In the genomic region with DNA sequence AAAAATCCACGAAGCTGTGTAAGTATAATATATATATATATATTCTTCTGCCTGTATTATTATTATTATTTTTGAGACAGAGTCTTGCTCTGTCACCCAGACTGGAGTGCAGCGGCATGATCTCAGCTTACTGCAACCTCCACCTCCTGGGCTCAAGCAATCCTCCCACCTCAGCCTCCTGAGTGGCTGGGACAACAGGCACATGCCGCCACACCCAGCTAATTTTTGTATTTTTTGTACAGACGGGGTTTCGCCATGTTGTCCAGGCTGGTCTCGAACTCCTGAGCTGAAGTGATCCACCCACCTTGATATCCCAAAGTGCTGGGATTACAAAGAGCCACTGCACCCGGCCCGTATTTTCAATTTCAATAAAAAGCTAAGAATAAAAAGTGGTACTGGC, we compare ENCODE assay signal across 9 cellular contexts. TPM values are rescaled to one million over a fixed set of nuclear protein-coding genes. Genes with fewer than 3 reads are reported as not detected.
A peak's percentile ranks its signal among the peaks of the same experiment; 100 is the strongest.
DNase-seq lines count a peak whose midpoint lies in the region; FAIRE-seq and TF ChIP-seq lines count a peak whose summit lies in the region.
"Not testable (repeated sequence)": the region's sequence is repeated elsewhere in the genome, so short reads cannot be mapped to it uniquely, and the experiment has no call there.
"Had no signal": no experiment of that assay in that cellular context is flagged by ENCODE, and none has a peak within 500 bp of the region (broad histone marks: within the 10 kb centered on the region; RNA-seq: fewer than 3 reads in every experiment).

No MANE protein-coding gene starts in this region.

- H3K56ac ChIP-seq in H1 (replicated peaks; ENCODE audit: insufficient read length, low read depth, low read length) = not testable (repeated sequence)

- not testable (repeated sequence) for H2BK15ac ChIP-seq in H1 (ENCODE audit: low read length)

- H3K14ac ChIP-seq in H1 (ENCODE audit: insufficient read length) = not testable (repeated sequence)

- not testable (repeated sequence) for H3K27ac ChIP-seq in HUES64 (ENCODE audit: low read depth, low read length); H1 (ENCODE audit: low read depth, low read length); neural progenitor cell
- H3K27ac ChIP-seq in adipose tissue (ENCODE audit: low read depth, low read length) (peak overlapping the region; percentile 5), stomach smooth muscle (ENCODE audit: low read length) (peak overlapping the region; percentile 90)

- peaks cover 24% of the 10 kb centered on the region for H3K4me1 Mint-ChIP-seq in T-helper 2 cell treated with Interferon-gamma antibody and Interleukin-4, amounts not matched to agents 5 μg/mL and 100 μg/mL, for 36 hours (ENCODE audit: low read depth)
- H3K4me1 Mint-ChIP-seq in immature natural killer cell (peaks cover 58 to 60% of the 10 kb centered on the region in 2 donors), neural progenitor cell (peaks cover 33% of the 10 kb centered on the region)

- WGBS in HUES64 = 92% methylated on average over 7 of the region's 8 CpGs
- 40 to 56% (median 50%) methylated on average over 8 of the region's 8 CpGs for WGBS in adipose tissue, 3 donors
- 93% methylated on average over 8 of the region's 8 CpGs; no CpG with 5 or more reads in 1 of the 2 experiments for WGBS in H1 (ENCODE audit: extremely low coverage in 1 of 2, insufficient coverage in 1 of 2, insufficient read length in 1 of 2, insufficient replicate concordance in 2 of 2, low coverage in 1 of 2, low lambda C conversion rate in 2 of 2, missing lambda C conversion rate in 1 of 2), 2 experiments

- not testable (repeated sequence) for H4K91ac ChIP-seq in H1 (replicated peaks; ENCODE audit: insufficient read length, low read length)

- H3K9ac ChIP-seq in HUES64 (ENCODE audit: low read depth, low read length) = 0 out of 2 replicates have a peak overlapping the region, but pooled peaks have one; percentile 91
- H3K9ac ChIP-seq in H1 (replicated peaks in 1 of 4; ENCODE audit: extremely low read depth in 1 of 4, low read depth in 3 of 4, low read length in 3 of 4); neural progenitor cell: not testable (repeated sequence)
- H3K9ac ChIP-seq in stomach smooth muscle (ENCODE audit: low read length in 2 of 2) = peak overlapping the region; percentile 89 to 93

- H3K27me3 ChIP-seq in BJ (ENCODE audit: control insufficient read depth, insufficient read depth, low read length); HUES64 (ENCODE audit: insufficient read depth, low read length); H1 (replicated peaks in 1 of 4; ENCODE audit: control insufficient read depth in 3 of 4, extremely low read depth in 1 of 4, insufficient read depth in 3 of 4, low read length in 3 of 4); stomach smooth muscle (ENCODE audit: control insufficient read depth in 1 of 2, insufficient read depth in 2 of 2, low read length in 2 of 2): not testable (repeated sequence)
- H3K27me3 ChIP-seq in neural progenitor cell = peaks cover 23% of the 10 kb centered on the region

- H3K23ac ChIP-seq in H1 (ENCODE audit: insufficient read length) = not testable (repeated sequence)

- peak overlapping the region; percentile 98 for H3K27ac Mint-ChIP-seq in T-helper 2 cell treated with Interferon-gamma antibody and Interleukin-4, amounts not matched to agents 5 μg/mL and 100 μg/mL, for 36 hours
- H3K27ac Mint-ChIP-seq in immature natural killer cell = peak overlapping the region; percentile 87 to 95 (median 93)
- H3K27ac Mint-ChIP-seq in neural progenitor cell = not testable (repeated sequence)

- TF ChIP-seq CTCF in BJ (IDR thresholded peaks at IDR 0.05; ENCODE audit: insufficient read depth, low read depth, low read length); H1 (IDR thresholded peaks at IDR 0.05; ENCODE audit: control extremely low read depth in 1 of 3, insufficient read depth in 1 of 3, low read depth in 1 of 3, low read length in 3 of 3); neural progenitor cell (IDR thresholded peaks at IDR 0.05): not testable (repeated sequence)

- DNase-seq in BJ (ENCODE audit: low read depth); T-helper 2 cell treated with Interferon-gamma antibody and Interleukin-4, amounts not matched to agents 5 μg/mL and 100 μg/mL, for 36 hours (ENCODE audit: low spot score); H1 (ENCODE audit: low read depth in 1 of 2, low spot score in 2 of 2); immature natural killer cell; neural progenitor cell (ENCODE audit: low spot score): not testable (repeated sequence)

- not testable (repeated sequence) for H4K5ac ChIP-seq in H1 (ENCODE audit: insufficient read length, low read depth, low read length)

- not testable (repeated sequence) for H2BK12ac ChIP-seq in H1 (ENCODE audit: low read depth, low read length)

- TF ChIP-seq RAD21 in H1 (IDR thresholded peaks at IDR 0.05 in 1 of 2, conservative IDR thresholded peaks at IDR 0.05 in 1 of 2; ENCODE audit: low read depth in 2 of 2, low read length in 2 of 2) = not testable (repeated sequence)

- POLR2A ChIA-PET in BJ (lab: Charles Lee) = not testable (repeated sequence)
- POLR2A ChIA-PET in H1 (lab: Charles Lee; ENCODE audit: partially characterized antibody) = interaction anchor here (5.4 to 10.8 kb wide), 4 partner anchors 10 to 46 kb away, joined by 46 to 196 read pairs (median 120); a partner anchor contains a TSS

- H3K79me2 ChIP-seq in H1 (ENCODE audit: control insufficient read depth in 1 of 2, insufficient read depth in 2 of 2, low read length in 2 of 2) (peaks cover 22 to 55% of the 10 kb centered on the region in 2 experiments; a peak in 3 of 4 replicates), neural progenitor cell (ENCODE audit: low read depth) (peaks cover 43% of the 10 kb centered on the region)

- H2BK20ac ChIP-seq in H1 (ENCODE audit: low read length) = not testable (repeated sequence)

- H2BK5ac ChIP-seq in H1 (ENCODE audit: low read depth, low read length) = not testable (repeated sequence)

- H4K20me1 ChIP-seq in H1 (replicated peaks in 1 of 2; ENCODE audit: control insufficient read depth in 1 of 2, insufficient read depth in 2 of 2, low read length in 2 of 2) (peaks cover 27 to 38% of the 10 kb centered on the region in 2 experiments), neural progenitor cell (ENCODE audit: low read depth) (peaks cover 38% of the 10 kb centered on the region)

- H3K36me3 ChIP-seq in BJ (ENCODE audit: control insufficient read depth, insufficient read depth, low read length) = peaks cover 37% of the 10 kb centered on the region
- H3K36me3 ChIP-seq in HUES64 (ENCODE audit: insufficient read depth, low read length) = peaks cover 44% of the 10 kb centered on the region
- peaks cover 10 to 29% (median 26%) of the 10 kb centered on the region in 4 experiments; a peak in 7 of 8 replicates for H3K36me3 ChIP-seq in H1 (ENCODE audit: control insufficient read depth in 2 of 4, insufficient read depth in 4 of 4, low read length in 3 of 4)
- not testable (repeated sequence) for H3K36me3 ChIP-seq in neural progenitor cell
- H3K36me3 ChIP-seq in stomach smooth muscle (ENCODE audit: control insufficient read depth in 2 of 2, insufficient read depth in 2 of 2, low read length in 2 of 2) = peaks cover 27 to 33% of the 10 kb centered on the region in 2 donors

- not testable (repeated sequence) for FAIRE-seq in H1 (lab: Jason Lieb, UNC)

- H3K27me3 Mint-ChIP-seq in T-helper 2 cell treated with Interferon-gamma antibody and Interleukin-4, amounts not matched to agents 5 μg/mL and 100 μg/mL, for 36 hours (ENCODE audit: low read depth); neural progenitor cell (ENCODE audit: insufficient read depth, low read depth): not testable (repeated sequence)
- H3K27me3 Mint-ChIP-seq in immature natural killer cell (ENCODE audit: low read depth in 3 of 3) = peaks cover 1 to 19% (median 3%) of the 10 kb centered on the region in 3 donors

- not testable (repeated sequence) for H3K9me3 ChIP-seq in HUES64 (ENCODE audit: insufficient read depth, low read depth, low read length); H1 (ENCODE audit: insufficient read depth in 2 of 2, low read depth in 1 of 2, low read length in 1 of 2); neural progenitor cell (ENCODE audit: low read depth); stomach smooth muscle (ENCODE audit: control insufficient read depth in 2 of 2, low read length in 2 of 2)

- H3K79me1 ChIP-seq in H1 (ENCODE audit: low read depth, low read length) = peaks cover 21% of the 10 kb centered on the region

- not testable (repeated sequence) for H2AK5ac ChIP-seq in H1 (ENCODE audit: low read depth, low read length)

- not testable (repeated sequence) for H3K4ac ChIP-seq in H1 (replicated peaks; ENCODE audit: insufficient read length, low read depth, low read length)

- CTCF ChIA-PET in BJ (lab: Yijun Ruan, JAX) = interaction anchor here (0.8 to 5.6 kb wide), 2 partner anchors 24 to 46 kb away, joined by 3 to 29 read pairs; a partner anchor contains a TSS
- CTCF ChIA-PET in H1 (lab: Charles Lee; ENCODE audit: partially characterized antibody) = interaction anchor here (0.7 to 3.3 kb wide), 12 partner anchors 10 to 77 kb away, joined by 3 to 16 read pairs (median 4); a partner anchor contains a TSS

- H3F3A ChIP-seq in neural progenitor cell (ENCODE audit: low read depth) = peaks cover 41% of the 10 kb centered on the region

- not testable (repeated sequence) for H3K9me3 Mint-ChIP-seq in T-helper 2 cell treated with Interferon-gamma antibody and Interleukin-4, amounts not matched to agents 5 μg/mL and 100 μg/mL, for 36 hours; immature natural killer cell; neural progenitor cell

- H3K4me3 ChIP-seq in BJ (ENCODE audit: low read depth, low read length) (peak overlapping the region; percentile 97), HUES64 (ENCODE audit: low read length) (peak overlapping the region; percentile 97), H1 (ENCODE audit: extremely low read depth in 1 of 4, insufficient read depth in 2 of 4, low read depth in 3 of 4, low read length in 4 of 4) (peak overlapping the region; percentile 75 to 92 (median 86); a peak in 4 of 8 replicates), neural progenitor cell (peak overlapping the region; percentile 65), stomach smooth muscle (ENCODE audit: low read length in 2 of 2) (peak overlapping the region; percentile 95 to 99)

- H3K4me2 ChIP-seq in H1 (ENCODE audit: insufficient read depth in 1 of 2, low read depth in 2 of 2, low read length in 2 of 2) (peak overlapping the region; percentile 91 to 94), neural progenitor cell (peak overlapping the region; percentile 99)

- not testable (repeated sequence) for TF ChIP-seq EP300 in H1 (IDR thresholded peaks at IDR 0.05; ENCODE audit: borderline replicate concordance in 1 of 2, low read depth in 2 of 2, low read length in 2 of 2)

- not testable (repeated sequence) for H2BK120ac ChIP-seq in H1 (replicated peaks; ENCODE audit: low read depth, low read length)

- not testable (repeated sequence) for H2AFZ ChIP-seq in H1 (ENCODE audit: low read length); neural progenitor cell (replicated peaks)

- H3K18ac ChIP-seq in H1 (ENCODE audit: extremely low read depth, low read length) = not testable (repeated sequence)

- peaks cover 30% of the 10 kb centered on the region for H3K36me3 Mint-ChIP-seq in T-helper 2 cell treated with Interferon-gamma antibody and Interleukin-4, amounts not matched to agents 5 μg/mL and 100 μg/mL, for 36 hours (ENCODE audit: low read depth)
- peaks cover 0 to 17% (median 0%) of the 10 kb centered on the region in 3 donors for H3K36me3 Mint-ChIP-seq in immature natural killer cell
- H3K36me3 Mint-ChIP-seq in neural progenitor cell = not testable (repeated sequence)

- H3K4me1 ChIP-seq in HUES64 (ENCODE audit: insufficient read depth, low read length) (peaks cover 22% of the 10 kb centered on the region; the same call in 1 of the 2 replicates), H1 (replicated peaks in 1 of 4; ENCODE audit: control insufficient read depth in 3 of 4, insufficient read depth in 4 of 4, low read length in 3 of 4) (peaks cover 2 to 13% (median 9%) of the 10 kb centered on the region in 4 experiments), neural progenitor cell (peaks cover 33% of the 10 kb centered on the region), stomach smooth muscle (ENCODE audit: control insufficient read depth, insufficient read depth, low read length) (peaks cover 72% of the 10 kb centered on the region)

- H3K23me2 ChIP-seq in H1 (ENCODE audit: low read depth, low read length) = peaks cover 18% of the 10 kb centered on the region

- peak overlapping the region; percentile 98 for H3K4me3 Mint-ChIP-seq in T-helper 2 cell treated with Interferon-gamma antibody and Interleukin-4, amounts not matched to agents 5 μg/mL and 100 μg/mL, for 36 hours
- H3K4me3 Mint-ChIP-seq in immature natural killer cell = peak overlapping the region; percentile 85 to 98 (median 96)
- peak overlapping the region; percentile 96 for H3K4me3 Mint-ChIP-seq in neural progenitor cell

- H4K8ac ChIP-seq in H1 (ENCODE audit: extremely low read depth, insufficient read depth, low read length) = not testable (repeated sequence)

- not testable (repeated sequence) for TF ChIP-seq POLR2A in H1 (IDR thresholded peaks at IDR 0.05; ENCODE audit: control extremely low read depth in 1 of 2, low read depth in 2 of 2, low read length in 2 of 2)

RNA-seq across cellular contexts. Expression of a gene that starts 2.7 kb away (rescaled TPM):
- polyA plus RNA-seq in BJ (2011; rRNA removed) = 8.5 and 19.2 TPM in 2 replicates
- polyA minus RNA-seq in BJ (2011; rRNA and poly(A)+ RNA removed) = 12.9 and 13.2 TPM in 2 replicates
- 12.7 TPM for polyA plus RNA-seq in HUES64 (2013, experiment 1 of 2)
- polyA plus RNA-seq in HUES64 (2013, experiment 2 of 2) = 10.0 TPM
- polyA plus RNA-seq in adipose tissue = 10 to 100 TPM; 14.5 to 39.0 (median 30.2) TPM
- total RNA-seq in H1 (2021; fragmentation: NEBNext Ultra II Directional; extraction: Animal tissue kit (Norgen Biotek cat#: 25700)) = 22.1 and 22.3 TPM in 2 replicates
- polyA plus RNA-seq in H1 (2011; rRNA removed) = 11.9 and 25.4 TPM in 2 replicates
- polyA plus RNA-seq in H1 (2011; cell fraction: cytosol; rRNA removed) = 13.0 TPM
- polyA plus RNA-seq in H1 (2011; cell fraction: nucleus; rRNA removed) = 25.4 TPM
- 13.8 to 19.3 TPM (median 17.5 TPM) in 4 replicates for polyA plus RNA-seq in H1 (2012, experiment 1 of 2)
- polyA plus RNA-seq in H1 (2012, experiment 2 of 2) = 17.9 TPM
- 10.0 TPM for polyA plus RNA-seq in H1 (2013, experiment 1 of 2)
- polyA plus RNA-seq in H1 (2013, experiment 2 of 2) = 8.5 TPM
- 20.1 and 27.9 TPM in 2 replicates for polyA minus RNA-seq in H1 (2011; rRNA and poly(A)+ RNA removed)
- 30.3 TPM for polyA minus RNA-seq in H1 (2011; cell fraction: cytosol; rRNA and poly(A)+ RNA removed)
- polyA minus RNA-seq in H1 (2011; cell fraction: nucleus; rRNA and poly(A)+ RNA removed) = 34.4 TPM
- 10 to 100 TPM in 1 of 3 donors, 1 to 10 TPM in 2; 7.6 to 19.7 (median 9.2) TPM for polyA plus RNA-seq in immature natural killer cell
- 4.8 and 7.2 TPM in 2 replicates for total RNA-seq in neural progenitor cell (ENCODE audit: low replicate concordance)

RNA-seq across cellular contexts. Expression of a gene that starts 13.5 kb away (rescaled TPM):
- 7.9 and 9.4 TPM in 2 replicates for polyA plus RNA-seq in BJ (2011; rRNA removed)
- polyA minus RNA-seq in BJ (2011; rRNA and poly(A)+ RNA removed) = 6.5 and 10.2 TPM in 2 replicates
- polyA plus RNA-seq in HUES64 (2013, experiment 1 of 2) = 22.4 TPM
- 25.9 TPM for polyA plus RNA-seq in HUES64 (2013, experiment 2 of 2)
- 10 to 100 TPM in 2 of 3 donors, 1 to 10 TPM in 1; 5.2 to 13.3 (median 11.1) TPM for polyA plus RNA-seq in adipose tissue
- 38.7 and 39.6 TPM in 2 replicates for total RNA-seq in H1 (2021; fragmentation: NEBNext Ultra II Directional; extraction: Animal tissue kit (Norgen Biotek cat#: 25700))
- polyA plus RNA-seq in H1 (2011; rRNA removed) = 11.7 and 16.5 TPM in 2 replicates
- polyA plus RNA-seq in H1 (2011; cell fraction: cytosol; rRNA removed) = 10.7 TPM
- 14.8 TPM for polyA plus RNA-seq in H1 (2011; cell fraction: nucleus; rRNA removed)
- polyA plus RNA-seq in H1 (2012, experiment 1 of 2) = 28.4 to 32.4 TPM (median 30.4 TPM) in 4 replicates
- 29.9 TPM for polyA plus RNA-seq in H1 (2012, experiment 2 of 2)
- polyA plus RNA-seq in H1 (2013, experiment 1 of 2) = 19.5 TPM
- 23.7 TPM for polyA plus RNA-seq in H1 (2013, experiment 2 of 2)
- polyA minus RNA-seq in H1 (2011; rRNA and poly(A)+ RNA removed) = 11.3 and 16.2 TPM in 2 replicates
- polyA minus RNA-seq in H1 (2011; cell fraction: cytosol; rRNA and poly(A)+ RNA removed) = 10.7 TPM
- polyA minus RNA-seq in H1 (2011; cell fraction: nucleus; rRNA and poly(A)+ RNA removed) = 7.1 TPM
- 1 to 10 TPM; 1.2 to 5.7 (median 2.9) TPM for polyA plus RNA-seq in immature natural killer cell
- 32.0 and 35.6 TPM in 2 replicates for total RNA-seq in neural progenitor cell (ENCODE audit: low replicate concordance)

RNA-seq across cellular contexts. Expression of a gene that starts 20.2 kb away (rescaled TPM):
- polyA plus RNA-seq in BJ (2011; rRNA removed) (7.8 and 14.0 TPM in 2 replicates), adipose tissue (10 to 100 TPM; 19.0 to 31.4 (median 19.3) TPM), H1 (2011; rRNA removed) (28.8 and 35.7 TPM in 2 replicates), immature natural killer cell (10 to 100 TPM in 2 of 3 donors, 1 to 10 TPM in 1; 8.3 to 25.9 (median 20.9) TPM)
- 16.3 and 26.4 TPM in 2 replicates for polyA minus RNA-seq in BJ (2011; rRNA and poly(A)+ RNA removed)
- polyA plus RNA-seq in HUES64 (2013, experiment 1 of 2) = 16.3 TPM
- polyA plus RNA-seq in HUES64 (2013, experiment 2 of 2) = 12.2 TPM
- 21.4 and 28.2 TPM in 2 replicates for total RNA-seq in H1 (2021; fragmentation: NEBNext Ultra II Directional; extraction: Animal tissue kit (Norgen Biotek cat#: 25700))
- polyA plus RNA-seq in H1 (2011; cell fraction: cytosol; rRNA removed) = 27.3 TPM
- polyA plus RNA-seq in H1 (2011; cell fraction: nucleus; rRNA removed) = 58.6 TPM
- 21.0 to 37.0 TPM (median 31.1 TPM) in 4 replicates for polyA plus RNA-seq in H1 (2012, experiment 1 of 2)
- polyA plus RNA-seq in H1 (2012, experiment 2 of 2) = 17.9 TPM
- polyA plus RNA-seq in H1 (2013, experiment 1 of 2) = 21.5 TPM
- 18.8 TPM for polyA plus RNA-seq in H1 (2013, experiment 2 of 2)
- polyA minus RNA-seq in H1 (2011; rRNA and poly(A)+ RNA removed) = 15.0 and 17.6 TPM in 2 replicates
- 27.2 TPM for polyA minus RNA-seq in H1 (2011; cell fraction: cytosol; rRNA and poly(A)+ RNA removed)
- polyA minus RNA-seq in H1 (2011; cell fraction: nucleus; rRNA and poly(A)+ RNA removed) = 23.3 TPM
- total RNA-seq in neural progenitor cell (ENCODE audit: low replicate concordance) = 18.3 and 28.3 TPM in 2 replicates

RNA-seq across cellular contexts. Expression of a gene that starts 24.7 kb away (rescaled TPM):
- polyA plus RNA-seq in BJ (2011; rRNA removed) (8.6 and 12.5 TPM in 2 replicates), adipose tissue (10 to 100 TPM; 17.8 to 20.8 (median 20.1) TPM), H1 (2011; rRNA removed) (8.2 and 12.9 TPM in 2 replicates), immature natural killer cell (10 to 100 TPM; 19.4 to 28.4 (median 28.0) TPM)
- polyA minus RNA-seq in BJ (2011; rRNA and poly(A)+ RNA removed) = 5.8 and 13.6 TPM in 2 replicates
- 12.7 TPM for polyA plus RNA-seq in HUES64 (2013, experiment 1 of 2)
- polyA plus RNA-seq in HUES64 (2013, experiment 2 of 2) = 13.1 TPM
- 12.4 and 15.3 TPM in 2 replicates for total RNA-seq in H1 (2021; fragmentation: NEBNext Ultra II Directional; extraction: Animal tissue kit (Norgen Biotek cat#: 25700))
- 12.1 TPM for polyA plus RNA-seq in H1 (2011; cell fraction: cytosol; rRNA removed)
- 21.3 TPM for polyA plus RNA-seq in H1 (2011; cell fraction: nucleus; rRNA removed)
- 13.2 to 16.9 TPM (median 14.4 TPM) in 4 replicates for polyA plus RNA-seq in H1 (2012, experiment 1 of 2)
- polyA plus RNA-seq in H1 (2012, experiment 2 of 2) = 15.7 TPM
- polyA plus RNA-seq in H1 (2013, experiment 1 of 2) = 10.7 TPM
- polyA plus RNA-seq in H1 (2013, experiment 2 of 2) = 7.9 TPM
- 7.0 and 8.4 TPM in 2 replicates for polyA minus RNA-seq in H1 (2011; rRNA and poly(A)+ RNA removed)
- polyA minus RNA-seq in H1 (2011; cell fraction: cytosol; rRNA and poly(A)+ RNA removed) = 9.2 TPM
- 13.6 TPM for polyA minus RNA-seq in H1 (2011; cell fraction: nucleus; rRNA and poly(A)+ RNA removed)
- 25.0 and 37.2 TPM in 2 replicates for total RNA-seq in neural progenitor cell (ENCODE audit: low replicate concordance)

RNA-seq across cellular contexts. Expression of a gene that starts 44.9 kb away (rescaled TPM):
- polyA plus RNA-seq in BJ (2011; rRNA removed) (0.16 and 0.25 TPM in 2 replicates), adipose tissue (under 1 TPM in 1 of 3 donors, not detected in 2; 0.12 TPM), H1 (2011; rRNA removed) (0.17 and 0.26 TPM in 2 replicates), immature natural killer cell (under 1 TPM in 1 of 3 donors, not detected in 2; 0.16 TPM)
- polyA minus RNA-seq in BJ (2011; rRNA and poly(A)+ RNA removed) = 0.26 and 0.66 TPM in 2 replicates
- polyA plus RNA-seq in HUES64 (2013, experiment 1 of 2) = not detected
- not detected for polyA plus RNA-seq in HUES64 (2013, experiment 2 of 2)
- total RNA-seq in H1 (2021; fragmentation: NEBNext Ultra II Directional; extraction: Animal tissue kit (Norgen Biotek cat#: 25700)) = 0.13 TPM in 1 of 2 replicates, not detected in the other
- polyA plus RNA-seq in H1 (2011; cell fraction: cytosol; rRNA removed) = 0.06 TPM
- polyA plus RNA-seq in H1 (2011; cell fraction: nucleus; rRNA removed) = 0.14 TPM
- 0.08 to 0.11 TPM in 2 of 4 replicates, not detected in the others for polyA plus RNA-seq in H1 (2012, experiment 1 of 2)
- polyA plus RNA-seq in H1 (2012, experiment 2 of 2) = not detected
- polyA plus RNA-seq in H1 (2013, experiment 1 of 2) = 0.04 TPM
- 0.04 TPM for polyA plus RNA-seq in H1 (2013, experiment 2 of 2)
- polyA minus RNA-seq in H1 (2011; rRNA and poly(A)+ RNA removed) = 0.29 TPM in 1 of 2 replicates, not detected in the other
- not detected for polyA minus RNA-seq in H1 (2011; cell fraction: cytosol; rRNA and poly(A)+ RNA removed)
- polyA minus RNA-seq in H1 (2011; cell fraction: nucleus; rRNA and poly(A)+ RNA removed) = not detected
- not detected in 2 replicates for total RNA-seq in neural progenitor cell (ENCODE audit: low replicate concordance)
- total RNA-seq: lung microvascular endothelial cell had no signal
